18 cellular contexts compared by ENCODE assay signal in genomic region chr1:229023651-229024295, GRCh38.
A peak's percentile ranks its signal among the peaks of the same experiment; 100 is the strongest.
DNase-seq lines count a peak whose midpoint lies in the region; ATAC-seq, FAIRE-seq and TF ChIP-seq lines count a peak whose summit lies in the region.
"Had no signal": no experiment of that assay in that cellular context is flagged by ENCODE, and none has a peak within 500 bp of the region (broad histone marks: within the 10 kb centered on the region; RNA-seq: fewer than 3 reads in every experiment).

No MANE protein-coding gene starts in this region.

- no peak overlapping the region for H3K4me3 Mint-ChIP-seq in nephron progenitor cell
- no peak overlapping the region for H3K4me3 Mint-ChIP-seq in progenitor cell of endocrine pancreas (ENCODE audit: low read depth)
- H3K4me3 Mint-ChIP-seq: activated naive CD8-positive, alpha-beta T cell treated with anti-CD3 and anti-CD28 coated beads, Interleukin-2, amount 10 ng/mL, durations not matched to agents 7 days and 5 days; GM23338; stimulated activated memory B cell treated with anti-CD40 and anti-IgM and Interleukin-4, amounts not matched to agents 10 μg/mL and 1 μg/mL and 100 μg/mL, for 72 hours had no signal

- no peaks in the 10 kb centered on the region for H3K9me3 ChIP-seq in A549
- H3K9me3 ChIP-seq in lower lobe of right lung: no peaks in the 10 kb centered on the region
- H3K9me3 ChIP-seq: Caco-2, esophagus squamous epithelium, uterus had no signal

- TF ChIP-seq EP300 in A549 (IDR thresholded peaks at IDR 0.05): no peak

- no peak for FAIRE-seq in A549 (lab: Jason Lieb, UNC)
- FAIRE-seq: GM18507, HTR-8/SVneo had no signal

- H3K4me2 ChIP-seq in A549: peak overlapping the region; percentile 46; the same call in 2 of the 3 replicates
- H3K4me2 ChIP-seq: GM23338 had no signal

- CTCF ChIA-PET in A549 (lab: Yijun Ruan, JAX): interaction anchor here (1.4 kb wide), 1 partner anchor 10 kb away, joined by 4 read pairs; no protein-coding TSS in a partner anchor

- H3K36me3 Mint-ChIP-seq in nephron progenitor cell (ENCODE audit: low read depth): no peaks in the 10 kb centered on the region
- no peaks in the 10 kb centered on the region for H3K36me3 Mint-ChIP-seq in progenitor cell of endocrine pancreas (ENCODE audit: insufficient read depth)
- H3K36me3 Mint-ChIP-seq: activated naive CD8-positive, alpha-beta T cell treated with anti-CD3 and anti-CD28 coated beads, Interleukin-2, amount 10 ng/mL, durations not matched to agents 7 days and 5 days; stimulated activated memory B cell treated with anti-CD40 and anti-IgM and Interleukin-4, amounts not matched to agents 10 μg/mL and 1 μg/mL and 100 μg/mL, for 72 hours had no signal

- no peak for ATAC-seq in A549
- ATAC-seq in lower lobe of right lung: peak in 1 of 2 donors; percentile 25
- ATAC-seq: GM23338; stimulated activated memory B cell treated with anti-CD40 and anti-IgM and Interleukin-4, amounts not matched to agents 10 μg/mL and 1 μg/mL and 100 μg/mL, for 72 hours had no signal

- H3K27ac ChIP-seq in A549 (peak overlapping the region; percentile 69 to 89; a peak in 5 of 6 replicates), lower lobe of right lung (no peak overlapping the region)
- H3K27ac ChIP-seq: uterus had no signal

- H3K36me3 ChIP-seq in lower lobe of right lung: no peaks in the 10 kb centered on the region
- H3K36me3 ChIP-seq: esophagus squamous epithelium, uterus had no signal

- H3K4me1 ChIP-seq in A549 (peaks cover 19% of the 10 kb centered on the region), lower lobe of right lung (peaks cover 24% of the 10 kb centered on the region)
- H3K4me1 ChIP-seq: Caco-2, uterus had no signal

- no peak for TF ChIP-seq POLR2A in A549 (IDR thresholded peaks at IDR 0.05; ENCODE audit: low read length)

- TF ChIP-seq RAD21 in A549 (conservative IDR thresholded peaks at IDR 0.05 in 1 of 2, IDR thresholded peaks at IDR 0.05 in 1 of 2): no peak

- H3K4me1 Mint-ChIP-seq in nephron progenitor cell (peaks cover 64% of the 10 kb centered on the region), progenitor cell of endocrine pancreas (ENCODE audit: low read depth) (peaks cover 20% of the 10 kb centered on the region)

- H3K27me3 ChIP-seq in lower lobe of right lung (ENCODE audit: low read depth): no peaks in the 10 kb centered on the region
- H3K27me3 ChIP-seq: esophagus squamous epithelium, uterus had no signal

- POLR2A ChIA-PET in A549 (lab: Yijun Ruan, JAX): no interaction called here

- H3K4me3 ChIP-seq in A549 (no peak overlapping the region), lower lobe of right lung (no peak overlapping the region)
- H3K4me3 ChIP-seq: esophagus squamous epithelium, GM23338, uterus had no signal

- intact Hi-C loops in lower lobe of right lung (cut with DNase I): no loop called here

- no peak for DNase-seq in A549 (ENCODE audit: low read depth in 1 of 2, low spot score in 1 of 2)
- peak; percentile 93 for DNase-seq in MV-4-11 (lab: John Stamatoyannopoulos, UW)
- DNase-seq in cerebellum (ENCODE audit: low spot score): peak; percentile 75
- DNase-seq in lower lobe of right lung: peak; percentile 66
- no peak for DNase-seq in nephron progenitor cell
- no peak for DNase-seq in progenitor cell of endocrine pancreas (ENCODE audit: low spot score, unreplicated experiment)
- DNase-seq in pons (ENCODE audit: low spot score): no peak
- no peak for DNase-seq in GM20000 (ENCODE audit: low spot score)
- DNase-seq: activated naive CD8-positive, alpha-beta T cell treated with anti-CD3 and anti-CD28 coated beads, Interleukin-2, amount 10 ng/mL, durations not matched to agents 7 days and 5 days; Caco-2; esophagus squamous epithelium; hippocampal formation; NCI-H1048 had no signal

- TF ChIP-seq CTCF in A549 (IDR thresholded peaks at IDR 0.05) (no peak), lower lobe of right lung (IDR thresholded peaks at IDR 0.05) (no peak), nephron progenitor cell (IDR thresholded peaks at IDR 0.05) (no peak), progenitor cell of endocrine pancreas (IDR thresholded peaks at IDR 0.05; ENCODE audit: unreplicated experiment) (no peak), GM20000 (IDR thresholded peaks at IDR 0.05; ENCODE audit: extremely low read depth, missing control alignments) (no peak)

- H3K9me3 Mint-ChIP-seq in nephron progenitor cell (no peaks in the 10 kb centered on the region), progenitor cell of endocrine pancreas (ENCODE audit: low read depth) (no peaks in the 10 kb centered on the region)
- H3K9me3 Mint-ChIP-seq: activated naive CD8-positive, alpha-beta T cell treated with anti-CD3 and anti-CD28 coated beads, Interleukin-2, amount 10 ng/mL, durations not matched to agents 7 days and 5 days; GM23338; stimulated activated memory B cell treated with anti-CD40 and anti-IgM and Interleukin-4, amounts not matched to agents 10 μg/mL and 1 μg/mL and 100 μg/mL, for 72 hours had no signal

- H3K27ac Mint-ChIP-seq in nephron progenitor cell (no peak overlapping the region), progenitor cell of endocrine pancreas (no peak overlapping the region)
- H3K27ac Mint-ChIP-seq: activated naive CD8-positive, alpha-beta T cell treated with anti-CD3 and anti-CD28 coated beads, Interleukin-2, amount 10 ng/mL, durations not matched to agents 7 days and 5 days; GM23338; stimulated activated memory B cell treated with anti-CD40 and anti-IgM and Interleukin-4, amounts not matched to agents 10 μg/mL and 1 μg/mL and 100 μg/mL, for 72 hours had no signal

- H3K27me3 Mint-ChIP-seq in nephron progenitor cell (ENCODE audit: low read depth, poor library complexity): peaks cover 6% of the 10 kb centered on the region
- H3K27me3 Mint-ChIP-seq in progenitor cell of endocrine pancreas: peaks cover 7% of the 10 kb centered on the region

- 78% methylated on average over 8 of the region's 11 CpGs for WGBS in A549 (ENCODE audit: missing lambda C conversion rate)

TF ChIP-seq in A549, 52 proteins besides CTCF, POLR2A, EP300 and RAD21:
- TF ChIP-seq CHD4 (IDR thresholded peaks at IDR 0.05; ENCODE audit: borderline replicate concordance) (no peak), TP53 (CRISPR knock-in tag; IDR thresholded peaks at IDR 0.05) (no peak), HOXA7 (CRISPR knock-in tag; IDR thresholded peaks at IDR 0.05) (no peak), RNF2 (IDR thresholded peaks at IDR 0.05; ENCODE audit: borderline replicate concordance, low read depth) (no peak), NR3C1 (IDR thresholded peaks at IDR 0.05) (no peak), ELK1 (IDR thresholded peaks at IDR 0.05; ENCODE audit: low read depth, low read length) (no peak), RFX5 (IDR thresholded peaks at IDR 0.05) (no peak), HES2 (IDR thresholded peaks at IDR 0.05) (no peak), USF2 (IDR thresholded peaks at IDR 0.05) (no peak), MYC (IDR thresholded peaks at IDR 0.05; ENCODE audit: borderline replicate concordance, low read length) (no peak)

Comparison
In these comparisons a context has a peak if more than half of its experiments do, and no peak if none do; other contexts are left out.
1. DNase-seq: peak in MV-4-11 (single experiment), cerebellum (single experiment) and lower lobe of right lung (single experiment); none in A549 (0 of 2), nephron progenitor cell (single experiment), progenitor cell of endocrine pancreas (single experiment), pons (single experiment) and GM20000 (single experiment).